24 cellular contexts compared by ENCODE assay signal in the genomic region with DNA sequence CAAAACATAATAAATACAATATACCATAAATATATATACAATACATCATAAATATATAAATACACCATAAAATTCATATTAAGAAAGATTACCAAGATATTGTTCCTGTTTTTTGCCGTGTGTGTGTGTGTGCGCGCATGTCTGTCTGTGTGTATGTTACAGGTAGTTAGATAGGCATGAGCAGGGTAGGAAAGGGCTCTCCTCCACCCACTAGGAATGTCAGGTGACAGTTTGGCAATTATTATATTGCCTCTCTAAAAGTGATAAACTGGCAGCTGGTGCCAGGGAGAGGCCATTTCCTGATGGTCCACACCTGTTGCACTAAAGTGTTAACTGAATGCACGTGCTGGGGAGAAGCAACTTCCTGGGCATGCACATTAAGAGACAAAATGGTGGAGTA.
"Had no signal": no experiment of that assay in that cellular context is flagged by ENCODE, and none has a peak within 500 bp of the region (broad histone marks: within the 10 kb centered on the region; RNA-seq: fewer than 3 reads in every experiment).

No MANE protein-coding gene starts in this region.

- DNase-seq: Kasumi-1, MV-4-11, NCI-H1048, NCI-H1105, NCI-H1436 treated with DMSO at 0.1 percent for 48 hours, NCI-H1694, NCI-H187 treated with DMSO at 0.1 percent for 48 hours, NCI-H2029 treated with DMSO at 0.1 percent for 48 hours, NCI-H2171 treated with DMSO at 0.1 percent for 48 hours, NCI-H345, NCI-H446 treated with DMSO at 0.1 percent for 48 hours, NCI-H510A treated with DMSO at 0.1 percent for 48 hours, NCI-H526, NCI-H82, Right ventricle myocardium superior, RPMI8226, SIG-M5 had no signal

- FAIRE-seq: HTR-8/SVneo, K562, RCC 7860 had no signal

- H3K4me3 ChIP-seq: K562, SJSA1, SK-N-MC had no signal

- H3K27ac ChIP-seq: HL-60, KMS-11, SJSA1, SK-N-MC had no signal

- H3K9me3 ChIP-seq: SJSA1 had no signal

- H3K27me3 ChIP-seq: SJSA1 had no signal

- H3K36me3 ChIP-seq: SJSA1 had no signal

- H3K4me1 ChIP-seq: SJSA1 had no signal

- ATAC-seq: K562 had no signal
